In genomic region chr10:101709359-101710063, GRCh38 we compare ENCODE assay signal across 28 cellular contexts. TPM values are rescaled to one million over a fixed set of nuclear protein-coding genes. Genes with fewer than 3 reads are reported as not detected.
DNase-seq lines count a peak whose midpoint lies in the region; TF ChIP-seq lines count a peak whose summit lies in the region.
"Had no signal": no experiment of that assay in that cellular context is flagged by ENCODE, and none has a peak within 500 bp of the region (broad histone marks: within the 10 kb centered on the region; RNA-seq: fewer than 3 reads in every experiment).

No MANE protein-coding gene starts in this region.

- no peaks in the 10 kb centered on the region for H3K36me3 Mint-ChIP-seq in type B pancreatic cell
- H3K36me3 Mint-ChIP-seq: activated CD8-positive, alpha-beta memory T cell treated with anti-CD3 and anti-CD28 coated beads, Interleukin-2, amount 10 ng/mL, durations not matched to agents 7 days and 5 days; CD4-positive, alpha-beta memory T cell; natural killer cell; stimulated activated effector memory CD8-positive, alpha-beta T cell treated with anti-CD3 and anti-CD28 coated beads, Interleukin-12 subunit alpha, Interleukin-12 subunit beta, amount 100 ng/mL, for 72 hours had no signal

- H3K4me1 Mint-ChIP-seq in type B pancreatic cell (ENCODE audit: unreplicated experiment): peaks cover 9% of the 10 kb centered on the region
- H3K4me1 Mint-ChIP-seq: activated B cell treated with CpG ODN at 0.5 μM for 24 hours; natural killer cell; stimulated activated effector memory CD8-positive, alpha-beta T cell treated with anti-CD3 and anti-CD28 coated beads, Interleukin-12 subunit alpha, Interleukin-12 subunit beta, amount 100 ng/mL, for 72 hours had no signal

- H3K4me2 ChIP-seq in OCI-LY7 (ENCODE audit: low read length): no peak overlapping the region

- H3K9me3 Mint-ChIP-seq in type B pancreatic cell: no peaks in the 10 kb centered on the region
- H3K9me3 Mint-ChIP-seq: activated B cell treated with CpG ODN at 0.5 μM for 24 hours; CD4-positive, alpha-beta memory T cell; natural killer cell; stimulated activated effector memory CD8-positive, alpha-beta T cell treated with anti-CD3 and anti-CD28 coated beads, Interleukin-12 subunit alpha, Interleukin-12 subunit beta, amount 100 ng/mL, for 72 hours; T-helper 2 cell treated with Interferon-gamma antibody and Interleukin-4, amounts not matched to agents 5 μg/mL and 100 μg/mL, for 36 hours had no signal

- no peak for TF ChIP-seq CTCF in OCI-LY7 (conservative IDR thresholded peaks at IDR 0.05; ENCODE audit: low read length)
- no peak for TF ChIP-seq CTCF in choroid plexus epithelial cell (conservative IDR thresholded peaks at IDR 0.05; ENCODE audit: low read depth, low read length)
- TF ChIP-seq CTCF in type B pancreatic cell (conservative IDR thresholded peaks at IDR 0.05): no peak

- H3K4me3 ChIP-seq in OCI-LY7 (ENCODE audit: low read depth, low read length, poor library complexity, severe bottlenecking) (no peak overlapping the region), choroid plexus epithelial cell (ENCODE audit: low read depth, low read length) (no peak overlapping the region)
- H3K4me3 ChIP-seq: HAP-1, K562, right atrium auricular region had no signal

- no peak overlapping the region for H3K27ac ChIP-seq in OCI-LY7 (ENCODE audit: low read depth, low read length, poor library complexity, severe bottlenecking)
- H3K27ac ChIP-seq: right atrium auricular region had no signal

- CTCF ChIA-PET in OCI-LY7 (lab: Charles Lee; ENCODE audit: unreplicated experiment): interaction anchor here (0.6 kb wide), 1 partner anchor 64 kb away, joined by 3 read pairs; no protein-coding TSS in a partner anchor

- H3K9me3 ChIP-seq in OCI-LY7 (ENCODE audit: low read length): no peaks in the 10 kb centered on the region
- H3K9me3 ChIP-seq: HAP-1, right atrium auricular region had no signal

- H3K27me3 Mint-ChIP-seq in type B pancreatic cell: peaks cover 28% of the 10 kb centered on the region

- POLR2A ChIA-PET in OCI-LY7 (lab: Charles Lee): interaction anchor here (0.7 kb wide), 1 partner anchor 27 kb away, joined by 3 read pairs; no protein-coding TSS in a partner anchor

- H2AFZ ChIP-seq in OCI-LY7 (ENCODE audit: low read length): peak overlapping the region; percentile 45; the same call in 1 of the 2 replicates

- DNase-seq in DMS79 treated with DMSO at 0.1 percent for 48 hours (lab: John Stamatoyannopoulos, UW) (peak; percentile 0), DMS79 (lab: John Stamatoyannopoulos, UW) (no peak), OCI-LY7 (ENCODE audit: low spot score) (no peak), choroid plexus epithelial cell (ENCODE audit: low read depth) (peak; percentile 4), type B pancreatic cell (ENCODE audit: extremely low spot score, unreplicated experiment) (no peak), OCI-M2 (lab: John Stamatoyannopoulos, UW; ENCODE audit: unreplicated experiment) (no peak), medulla oblongata (ENCODE audit: extremely low spot score) (no peak)
- DNase-seq in stimulated activated CD4-positive, alpha-beta T cell treated with anti-CD3 and anti-CD28 coated beads, Interleukin-2, amount 100 ng/mL, for 24 hours: no peak
- DNase-seq: 8988T; activated B cell treated with CpG ODN at 0.5 μM for 24 hours; activated CD8-positive, alpha-beta memory T cell treated with anti-CD3 and anti-CD28 coated beads, Interleukin-2, amount 10 ng/mL, durations not matched to agents 7 days and 5 days; activated T-cell treated with anti-CD3 and anti-CD28 coated beads, Interleukin-2, amount 50 U/mL, for 48 hours; CD4-positive, alpha-beta memory T cell; effector memory CD4-positive, alpha-beta T cell; head of caudate nucleus; kidney; MM.1S; natural killer cell; NCI-H2029 treated with DMSO at 0.1 percent for 48 hours; NCI-H226; NCI-H748 treated with DMSO at 0.1 percent for 48 hours; stimulated activated CD4-positive, alpha-beta T cell treated with anti-CD3 and anti-CD28 coated beads, Interleukin-12 subunit alpha, Interleukin-12 subunit beta, amount 100 ng/mL, for 4 hours; stimulated activated CD4-positive, alpha-beta T cell treated with anti-CD3 and anti-CD28 coated beads, Interleukin-4, amount 100 ng/mL, for 24 hours had no signal

- no peaks in the 10 kb centered on the region for H3K9me2 ChIP-seq in OCI-LY7 (ENCODE audit: insufficient read depth, low read length)

- H4K20me1 ChIP-seq in OCI-LY7 (ENCODE audit: insufficient read depth, low read length): no peaks in the 10 kb centered on the region

- H3K4me1 ChIP-seq in OCI-LY7 (ENCODE audit: insufficient read depth, low read length, poor library complexity, severe bottlenecking): no peaks in the 10 kb centered on the region
- H3K4me1 ChIP-seq: right atrium auricular region had no signal

- H3K79me2 ChIP-seq in OCI-LY7 (ENCODE audit: insufficient read depth, low read depth, low read length): no peaks in the 10 kb centered on the region

- H3K4me3 Mint-ChIP-seq in type B pancreatic cell: peak overlapping the region; percentile 2
- H3K4me3 Mint-ChIP-seq: activated B cell treated with CpG ODN at 0.5 μM for 24 hours; activated CD8-positive, alpha-beta memory T cell treated with anti-CD3 and anti-CD28 coated beads, Interleukin-2, amount 10 ng/mL, durations not matched to agents 7 days and 5 days; CD4-positive, alpha-beta memory T cell; natural killer cell; stimulated activated effector memory CD8-positive, alpha-beta T cell treated with anti-CD3 and anti-CD28 coated beads, Interleukin-12 subunit alpha, Interleukin-12 subunit beta, amount 100 ng/mL, for 72 hours; T-helper 2 cell treated with Interferon-gamma antibody and Interleukin-4, amounts not matched to agents 5 μg/mL and 100 μg/mL, for 36 hours had no signal

- H3K36me3 ChIP-seq in OCI-LY7 (ENCODE audit: insufficient read depth, low read length): no peaks in the 10 kb centered on the region
- H3K36me3 ChIP-seq: HAP-1, right atrium auricular region had no signal

- no peak overlapping the region for H3K27ac Mint-ChIP-seq in type B pancreatic cell
- H3K27ac Mint-ChIP-seq: activated B cell treated with CpG ODN at 0.5 μM for 24 hours; activated CD8-positive, alpha-beta memory T cell treated with anti-CD3 and anti-CD28 coated beads, Interleukin-2, amount 10 ng/mL, durations not matched to agents 7 days and 5 days; CD4-positive, alpha-beta memory T cell; natural killer cell; stimulated activated effector memory CD8-positive, alpha-beta T cell treated with anti-CD3 and anti-CD28 coated beads, Interleukin-12 subunit alpha, Interleukin-12 subunit beta, amount 100 ng/mL, for 72 hours; T-helper 2 cell treated with Interferon-gamma antibody and Interleukin-4, amounts not matched to agents 5 μg/mL and 100 μg/mL, for 36 hours had no signal

- BruUV-seq in OCI-LY7 (replicated peaks; lab: Mats Ljungman, UMichigan): no TSS peak

- intact Hi-C loops in OCI-LY7 (cut with micrococcal nuclease; ENCODE audit: unreplicated experiment): no loop called here

RNA-seq across cellular contexts. Expression of gene FBXW4, which starts 14.5 kb away (rescaled TPM):
- 43.1 and 50.3 TPM in 2 replicates for total RNA-seq in OCI-LY7 (2014; rRNA removed; shearing (Covaris generic))
- total RNA-seq in OCI-LY7 (2022) (54.2 and 60.9 TPM in 2 replicates), type B pancreatic cell (ENCODE audit: low replicate concordance) (39.0 and 43.7 TPM in 2 replicates)

Comparison
In these comparisons a context has a peak if more than half of its experiments do, and no peak if none do; other contexts are left out.
1. DNase-seq: peak in DMS79 treated with DMSO at 0.1 percent for 48 hours (single experiment) and choroid plexus epithelial cell (single experiment); none in DMS79 (single experiment), OCI-LY7 (single experiment), type B pancreatic cell (single experiment), OCI-M2 (single experiment), stimulated activated CD4-positive, alpha-beta T cell treated with anti-CD3 and anti-CD28 coated beads, Interleukin-2, amount 100 ng/mL, for 24 hours (0 of 2) and medulla oblongata (single experiment).